8 cellular contexts compared by ENCODE assay signal in the genomic region with DNA sequence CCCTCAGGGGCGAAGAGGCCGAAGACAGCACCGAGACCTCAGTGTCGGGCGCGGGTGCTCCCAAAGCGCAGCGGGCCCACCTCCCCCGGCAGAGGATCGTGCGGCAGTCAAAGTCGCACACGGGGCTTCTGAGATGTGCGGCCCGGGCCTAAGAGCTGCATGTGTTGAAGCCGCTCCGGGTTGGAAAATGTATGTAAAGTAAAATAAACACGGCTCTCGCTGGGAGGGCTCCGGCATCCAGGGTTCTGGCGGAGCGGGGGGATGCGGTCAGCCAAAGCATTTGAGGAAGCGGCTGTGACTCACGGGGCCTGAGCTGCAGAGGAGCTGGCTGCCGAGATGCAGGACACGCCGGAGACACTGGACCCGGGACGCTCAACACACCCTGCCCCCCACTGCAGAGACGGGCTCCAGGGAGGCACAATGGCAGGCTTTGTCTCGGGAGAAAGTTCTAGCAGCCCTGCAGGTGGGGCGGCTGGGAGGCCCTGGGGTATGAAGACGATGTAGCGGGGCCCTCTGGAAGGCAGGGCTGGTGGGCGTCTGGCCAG.
A peak's percentile ranks its signal among the peaks of the same experiment; 100 is the strongest.
DNase-seq lines count a peak whose midpoint lies in the region; ATAC-seq and TF ChIP-seq lines count a peak whose summit lies in the region.
"Not testable (repeated sequence)": the region's sequence is repeated elsewhere in the genome, so short reads cannot be mapped to it uniquely, and the experiment has no call there.

No MANE protein-coding gene starts in this region.

- H2AFZ ChIP-seq in SK-N-SH (ENCODE audit: low read depth): not testable (repeated sequence)

- H3K4me3 ChIP-seq in SK-N-SH (ENCODE audit: low read depth in 2 of 2, low read length in 1 of 2); right cardiac atrium (ENCODE audit: low read length): not testable (repeated sequence)

- not testable (repeated sequence) for H3K79me2 ChIP-seq in SK-N-SH (ENCODE audit: insufficient read depth)

- H3K9me3 Mint-ChIP-seq in neural crest cell: not testable (repeated sequence)

- TF ChIP-seq RAD21 in SK-N-SH (IDR thresholded peaks at IDR 0.05; ENCODE audit: low read length): not testable (repeated sequence)

- not testable (repeated sequence) for TF ChIP-seq CTCF in SK-N-SH (IDR thresholded peaks at IDR 0.05); neural crest cell (conservative IDR thresholded peaks at IDR 0.05)

- H3K9me3 ChIP-seq in SK-N-SH; right cardiac atrium (ENCODE audit: control insufficient read depth, low read length): not testable (repeated sequence)

- H3K4me1 Mint-ChIP-seq in neural crest cell: peaks cover 15% of the 10 kb centered on the region

- not testable (repeated sequence) for H3K4me3 Mint-ChIP-seq in neural crest cell

- DNase-seq in AG08396 (ENCODE audit: low spot score): peak; percentile 63
- DNase-seq in H4 (ENCODE audit: low spot score): peak; percentile 70
- DNase-seq in SK-N-SH; neural crest cell (ENCODE audit: low read depth, low spot score): not testable (repeated sequence)
- peak; percentile 91 for DNase-seq in brain pericyte (ENCODE audit: low read depth, low spot score)
- peak; percentile 90 for DNase-seq in fibroblast of peridontal ligament (ENCODE audit: extremely low read depth)
- peak in 2 of 3 donors; percentile 56 to 64 for DNase-seq in right cardiac atrium
- peak; percentile 66 for DNase-seq in stromal cell of bone marrow (ENCODE audit: low read depth)

- POLR2A ChIA-PET in SK-N-SH (lab: Yijun Ruan, JAX): not testable (repeated sequence)

- H3K9me2 ChIP-seq in SK-N-SH: not testable (repeated sequence)

- 95% methylated on average over 13 of the region's 36 CpGs for WGBS in SK-N-SH (ENCODE audit: low lambda C conversion rate)
- 44% methylated on average over 29 of the region's 36 CpGs for WGBS in right cardiac atrium

- not testable (repeated sequence) for H3K27me3 Mint-ChIP-seq in neural crest cell (ENCODE audit: low read depth)

- H3K4me1 ChIP-seq in SK-N-SH (ENCODE audit: control insufficient read depth in 1 of 2, insufficient read depth in 2 of 2, low read depth in 1 of 2, low read length in 1 of 2): peaks cover 8 to 28% of the 10 kb centered on the region in 2 experiments; a peak in 2 of 4 replicates
- not testable (repeated sequence) for H3K4me1 ChIP-seq in right cardiac atrium (ENCODE audit: control insufficient read depth, insufficient read depth, low read length)

- TF ChIP-seq EP300 in SK-N-SH (IDR thresholded peaks at IDR 0.05; ENCODE audit: borderline replicate concordance in 1 of 2, low read depth in 1 of 2, low read length in 1 of 2): not testable (repeated sequence)

- H3K27ac Mint-ChIP-seq in neural crest cell (ENCODE audit: unreplicated experiment): peak overlapping the region; percentile 86

- not testable (repeated sequence) for H3K4me2 ChIP-seq in SK-N-SH

- H3K27ac ChIP-seq in SK-N-SH (ENCODE audit: low read depth in 2 of 2, low read length in 1 of 2): peak overlapping the region; percentile 77 to 92; a peak in 2 of 4 replicates
- not testable (repeated sequence) for H3K27ac ChIP-seq in right cardiac atrium (ENCODE audit: low read length)

- peak; percentile 69 to 76 for ATAC-seq in right cardiac atrium

- not testable (repeated sequence) for H3F3A ChIP-seq in SK-N-SH (replicated peaks; ENCODE audit: insufficient read depth)

- not testable (repeated sequence) for H3K36me3 Mint-ChIP-seq in neural crest cell (ENCODE audit: low read depth)

- CTCF ChIA-PET in SK-N-SH (lab: Yijun Ruan, JAX): not testable (repeated sequence)

- not testable (repeated sequence) for H3K27me3 ChIP-seq in SK-N-SH (ENCODE audit: insufficient read depth); right cardiac atrium (ENCODE audit: control insufficient read depth, insufficient read depth)

- H3K36me3 ChIP-seq in SK-N-SH (replicated peaks in 1 of 2; ENCODE audit: control insufficient read depth in 1 of 2, insufficient read depth in 2 of 2, low read length in 1 of 2): not testable (repeated sequence)

- intact Hi-C loops in right cardiac atrium (cut with DNase I): not testable (repeated sequence)

- H3K9ac ChIP-seq in SK-N-SH: peak overlapping the region; percentile 28; the same call in 1 of the 2 replicates

- H4K20me1 ChIP-seq in SK-N-SH (ENCODE audit: insufficient read depth): not testable (repeated sequence)

TF ChIP-seq in SK-N-SH, 30 proteins besides CTCF, POLR2A, EP300 and RAD21:
- TF ChIP-seq, protein P1, sequence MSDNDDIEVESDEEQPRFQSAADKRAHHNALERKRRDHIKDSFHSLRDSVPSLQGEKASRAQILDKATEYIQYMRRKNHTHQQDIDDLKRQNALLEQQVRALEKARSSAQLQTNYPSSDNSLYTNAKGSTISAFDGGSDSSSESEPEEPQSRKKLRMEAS (IDR thresholded peaks at IDR 0.05; ENCODE audit: low read depth): 0 out of 2 replicates have a peak, but pooled peaks have one; percentile 12
- TF ChIP-seq TCF12 (IDR thresholded peaks at IDR 0.05): peak; percentile 36; the same call in 1 of the 2 replicates
- peak; percentile 41; the same call in 1 of the 2 replicates for TF ChIP-seq NFIC (IDR thresholded peaks at IDR 0.05; ENCODE audit: borderline replicate concordance)
